Comparison of ENCODE assay signal across 3 cellular contexts in genomic region chr6:168258795-168259194, GRCh38.
"Had no signal": no experiment of that assay in that cellular context is flagged by ENCODE, and none has a peak within 500 bp of the region (broad histone marks: within the 10 kb centered on the region; RNA-seq: fewer than 3 reads in every experiment).

No MANE protein-coding gene starts in this region.

- ATAC-seq: GM12878 had no signal

- DNase-seq: GDM1, GF-D8 had no signal
